Comparison of ENCODE assay signal across 8 cellular contexts in genomic region chr20:44210422-44211176, GRCh38. TPM values are rescaled to one million over a fixed set of nuclear protein-coding genes. Genes with fewer than 3 reads are reported as not detected.
DNase-seq lines count a peak whose midpoint lies in the region; ATAC-seq, FAIRE-seq and TF ChIP-seq lines count a peak whose summit lies in the region.

Gene OSER1, minus strand, starts transcription at chr20:44210771. Its CDS starts 3,814 bp downstream, at chr20:44206957.

- H3K23ac ChIP-seq in H1 (ENCODE audit: insufficient read length) (no peak within 1 kb of the TSS), mesendoderm (ENCODE audit: low read length) (no peak within 1 kb of the TSS)

- TF ChIP-seq RAD21 in H1 (IDR thresholded peaks at IDR 0.05 in 1 of 2, conservative IDR thresholded peaks at IDR 0.05 in 1 of 2; ENCODE audit: low read depth in 2 of 2, low read length in 2 of 2): no peak

- H3K79me1 ChIP-seq in H1 (ENCODE audit: low read depth, low read length) (peaks cover 5% of the 10 kb centered on the region), mesendoderm (ENCODE audit: low read length) (peaks cover 7% of the 10 kb centered on the region)

- H2BK12ac ChIP-seq in H1 (ENCODE audit: low read depth, low read length): peak within 1 kb of the TSS; percentile 69; the same call in 1 of the 2 replicates

- no peaks in the 10 kb centered on the region for H3K27me3 ChIP-seq in H1 (replicated peaks in 1 of 4; ENCODE audit: control insufficient read depth in 3 of 4, extremely low read depth in 1 of 4, insufficient read depth in 3 of 4, low read length in 3 of 4)
- H3K27me3 ChIP-seq in mesendoderm (ENCODE audit: insufficient read depth, low read length, poor library complexity): no peaks in the 10 kb centered on the region

- peak; percentile 65 for ATAC-seq in GM21367 (IDR thresholded peaks at IDR 0.05; ENCODE audit: unreplicated experiment)

- no peak within 1 kb of the TSS for H3K14ac ChIP-seq in H1 (ENCODE audit: insufficient read length)

- CTCF ChIA-PET in H1 (lab: Charles Lee; ENCODE audit: partially characterized antibody): interaction anchor here (0.6 to 1.2 kb wide), 4 partner anchors 13 to 135 kb away, joined by 3 to 6 read pairs (median 4); no protein-coding TSS in a partner anchor

- H3K4me2 ChIP-seq in H1 (ENCODE audit: insufficient read depth in 1 of 2, low read depth in 2 of 2, low read length in 2 of 2) (peak within 1 kb of the TSS; percentile 88 to 95), mesendoderm (ENCODE audit: low read length) (peak within 1 kb of the TSS; percentile 97)

- DNase-seq in COLO829 (ENCODE audit: low spot score) (peak; percentile 99), HTR-8/SVneo (ENCODE audit: insufficient read length, low spot score) (peak; percentile 100), NOMO-1 treated with dmso at 0.1 percent for 144 hours (lab: John Stamatoyannopoulos, UW; ENCODE audit: unreplicated experiment) (peak; percentile 98), H1 (ENCODE audit: low read depth in 1 of 2, low spot score in 2 of 2) (peak; percentile 94 to 98), mesendoderm (peak; percentile 99)
- DNase-seq in activated CD8-positive, alpha-beta memory T cell treated with anti-CD3 and anti-CD28 coated beads for 48 hours (ENCODE audit: low read depth in 2 of 3, low spot score in 2 of 3): peak; percentile 93 to 97 (median 95)
- peak; percentile 95 for DNase-seq in stimulated activated CD8-positive, alpha-beta memory T cell treated with anti-CD3 and anti-CD28 coated beads, Interleukin-15, amount 100 ng/mL, for 1 hour (ENCODE audit: low read depth)

- H3K79me2 ChIP-seq in H1 (ENCODE audit: control insufficient read depth in 1 of 2, insufficient read depth in 2 of 2, low read length in 2 of 2) (peaks cover 11 to 51% of the 10 kb centered on the region in 2 experiments), mesendoderm (ENCODE audit: control insufficient read depth, insufficient read depth, low read length) (peaks cover 28% of the 10 kb centered on the region)

- H3K4me1 ChIP-seq in H1 (replicated peaks in 1 of 4; ENCODE audit: control insufficient read depth in 3 of 4, insufficient read depth in 4 of 4, low read length in 3 of 4) (peaks cover 1 to 6% (median 5%) of the 10 kb centered on the region in 4 experiments), mesendoderm (ENCODE audit: control insufficient read depth, low read depth, low read length) (peaks cover 7% of the 10 kb centered on the region)

- TF ChIP-seq POLR2A in H1 (IDR thresholded peaks at IDR 0.05; ENCODE audit: control extremely low read depth in 1 of 2, low read depth in 2 of 2, low read length in 2 of 2): peak; percentile 92 to 93

- H3K27ac ChIP-seq in H1 (ENCODE audit: low read depth, low read length) (peak within 1 kb of the TSS; percentile 91), mesendoderm (ENCODE audit: low read depth, low read length) (peak within 1 kb of the TSS; percentile 91)

- H4K8ac ChIP-seq in H1 (ENCODE audit: extremely low read depth, insufficient read depth, low read length) (peak within 1 kb of the TSS; percentile 96), mesendoderm (ENCODE audit: low read depth, low read length) (no peak within 1 kb of the TSS)

- H3K18ac ChIP-seq in H1 (ENCODE audit: extremely low read depth, low read length) (peak within 1 kb of the TSS; percentile 27), mesendoderm (ENCODE audit: low read length) (peak within 1 kb of the TSS; percentile 71)

- TF ChIP-seq EP300 in H1 (IDR thresholded peaks at IDR 0.05; ENCODE audit: borderline replicate concordance in 1 of 2, low read depth in 2 of 2, low read length in 2 of 2): peak in 1 of 2 experiments; percentile 57; a peak in 1 of 3 replicates

- no peak within 1 kb of the TSS for H2BK20ac ChIP-seq in H1 (ENCODE audit: low read length)

- WGBS in H1 (ENCODE audit: extremely low coverage in 1 of 2, insufficient coverage in 1 of 2, insufficient read length in 1 of 2, insufficient replicate concordance in 2 of 2, low coverage in 1 of 2, low lambda C conversion rate in 2 of 2, missing lambda C conversion rate in 1 of 2), 2 experiments: 1% methylated on average over 31 of the region's 78 CpGs; no CpG with 5 or more reads in 1 of the 2 experiments
- no CpG with 5 or more reads among the region's 78 CpGs for WGBS in mesendoderm (ENCODE audit: extremely low coverage, insufficient coverage, low lambda C conversion rate)

- H2AFZ ChIP-seq in H1 (ENCODE audit: low read length): peak within 1 kb of the TSS; percentile 2; the same call in 1 of the 2 replicates

- H2AK5ac ChIP-seq in H1 (ENCODE audit: low read depth, low read length) (peak within 1 kb of the TSS; percentile 26), mesendoderm (ENCODE audit: low read length) (no peak within 1 kb of the TSS)

- H3K4me3 ChIP-seq in H1 (ENCODE audit: extremely low read depth in 1 of 4, insufficient read depth in 2 of 4, low read depth in 3 of 4, low read length in 4 of 4) (peak within 1 kb of the TSS; percentile 87 to 99 (median 97)), mesendoderm (ENCODE audit: low read length) (peak within 1 kb of the TSS; percentile 97)

- peaks cover 8% of the 10 kb centered on the region for H3K23me2 ChIP-seq in H1 (ENCODE audit: low read depth, low read length)

- FAIRE-seq in HTR-8/SVneo (lab: Jason Lieb, UNC): peak; percentile 100
- FAIRE-seq in H1 (lab: Jason Lieb, UNC): no peak

- H4K91ac ChIP-seq in H1 (replicated peaks; ENCODE audit: insufficient read length, low read length): peak within 1 kb of the TSS; percentile 89

- POLR2A ChIA-PET in H1 (lab: Charles Lee; ENCODE audit: partially characterized antibody): interaction anchor here (0.8 to 1.1 kb wide), 10 partner anchors 8 to 117 kb away, joined by 3 to 7 read pairs (median 3); partner anchors contain the start of genes GDAP1L1 and JPH2

- H2BK120ac ChIP-seq in H1 (replicated peaks; ENCODE audit: low read depth, low read length): no peak within 1 kb of the TSS
- no peak within 1 kb of the TSS for H2BK120ac ChIP-seq in mesendoderm (ENCODE audit: low read depth, low read length)

- no peak for TF ChIP-seq CTCF in H1 (IDR thresholded peaks at IDR 0.05; ENCODE audit: control extremely low read depth in 1 of 3, insufficient read depth in 1 of 3, low read depth in 1 of 3, low read length in 3 of 3)

- H3K9me3 ChIP-seq in H1 (ENCODE audit: insufficient read depth in 2 of 2, low read depth in 1 of 2, low read length in 1 of 2): no peaks in the 10 kb centered on the region

- H3K4ac ChIP-seq in H1 (replicated peaks; ENCODE audit: insufficient read length, low read depth, low read length) (peak within 1 kb of the TSS; percentile 57), mesendoderm (ENCODE audit: low read depth, low read length) (peak within 1 kb of the TSS; percentile 67)

- peak within 1 kb of the TSS; percentile 62 for H3K56ac ChIP-seq in H1 (replicated peaks; ENCODE audit: insufficient read length, low read depth, low read length)
- H3K56ac ChIP-seq in mesendoderm (ENCODE audit: low read length): peak within 1 kb of the TSS; percentile 97

- H2BK5ac ChIP-seq in H1 (ENCODE audit: low read depth, low read length) (peak within 1 kb of the TSS; percentile 86), mesendoderm (ENCODE audit: low read length) (peak within 1 kb of the TSS; percentile 33)

- 0 out of 2 replicates have a peak within 1 kb of the TSS, but pooled peaks have one; percentile 22 for H2BK15ac ChIP-seq in H1 (ENCODE audit: low read length)
- H2BK15ac ChIP-seq in mesendoderm (replicated peaks; ENCODE audit: low read depth): no peak within 1 kb of the TSS

- H4K20me1 ChIP-seq in H1 (replicated peaks in 1 of 2; ENCODE audit: control insufficient read depth in 1 of 2, insufficient read depth in 2 of 2, low read length in 2 of 2): peaks cover 4 to 6% of the 10 kb centered on the region in 2 experiments

- H3K36me3 ChIP-seq in H1 (ENCODE audit: control insufficient read depth in 2 of 4, insufficient read depth in 4 of 4, low read length in 3 of 4) (peaks cover 0 to 8% (median 6%) of the 10 kb centered on the region in 4 experiments; a peak in 1 of 8 replicates), mesendoderm (ENCODE audit: control insufficient read depth, insufficient read depth, low read length) (no peaks in the 10 kb centered on the region)

- H3K9ac ChIP-seq in H1 (replicated peaks in 1 of 4; ENCODE audit: extremely low read depth in 1 of 4, low read depth in 3 of 4, low read length in 3 of 4): peak within 1 kb of the TSS; percentile 92 to 97 (median 94)
- H3K9ac ChIP-seq in mesendoderm (ENCODE audit: low read length): peak within 1 kb of the TSS; percentile 93

- H4K5ac ChIP-seq in H1 (ENCODE audit: insufficient read length, low read depth, low read length): peak within 1 kb of the TSS; percentile 81
- H4K5ac ChIP-seq in mesendoderm (ENCODE audit: low read length): no peak within 1 kb of the TSS

TF ChIP-seq in H1, 55 proteins besides CTCF, POLR2A, EP300 and RAD21 (continues in another document):
- TF ChIP-seq BCL11A (IDR thresholded peaks at IDR 0.05; ENCODE audit: low read depth in 2 of 2, low read length in 2 of 2): no peak
- TF ChIP-seq CHD1 (IDR thresholded peaks at IDR 0.05; ENCODE audit: low read depth, low read length): no peak
- TF ChIP-seq YY1 (IDR thresholded peaks at IDR 0.05; ENCODE audit: low read depth, low read length): no peak
- TF ChIP-seq PHF8 (conservative IDR thresholded peaks at IDR 0.05; ENCODE audit: low read depth, low read length): peak; percentile 77
- peak; percentile 66 for TF ChIP-seq TAF7 (optimal IDR thresholded peaks at IDR 0.05; ENCODE audit: borderline replicate concordance, low read depth, low read length)
- TF ChIP-seq RFX5 (IDR thresholded peaks at IDR 0.05; ENCODE audit: borderline replicate concordance, low read depth, low read length): no peak
- TF ChIP-seq FOSL1 (IDR thresholded peaks at IDR 0.05; ENCODE audit: insufficient read depth, low read depth, low read length): no peak
- no peak for TF ChIP-seq ASH2L (IDR thresholded peaks at IDR 0.05; ENCODE audit: low read length)
- no peak for TF ChIP-seq SIRT6 (IDR thresholded peaks at IDR 0.05; ENCODE audit: low read length)
- no peak for TF ChIP-seq GABPA (IDR thresholded peaks at IDR 0.05; ENCODE audit: borderline replicate concordance, insufficient read depth, low read length)
- peak; percentile 10; the same call in 1 of the 2 replicates for TF ChIP-seq GTF2F1 (IDR thresholded peaks at IDR 0.05; ENCODE audit: borderline replicate concordance, low read depth, low read length)
- TF ChIP-seq NRF1 (IDR thresholded peaks at IDR 0.05; ENCODE audit: low read depth, low read length): peak; percentile 83

RNA-seq across cellular contexts. Expression of gene OSER1, which starts in this region (rescaled TPM):
- 31.6 and 31.8 TPM in 2 replicates for total RNA-seq in H1 (2021; fragmentation: NEBNext Ultra II Directional; extraction: Animal tissue kit (Norgen Biotek cat#: 25700))
- polyA plus RNA-seq in H1 (2011; rRNA removed): 13.9 and 24.5 TPM in 2 replicates
- polyA plus RNA-seq in H1 (2011; cell fraction: cytosol; rRNA removed): 24.7 TPM
- 18.7 TPM for polyA plus RNA-seq in H1 (2011; cell fraction: nucleus; rRNA removed)
- polyA plus RNA-seq in H1 (2012, experiment 1 of 2): 25.9 to 30.5 TPM (median 28.5 TPM) in 4 replicates
- 12.5 TPM for polyA plus RNA-seq in H1 (2012, experiment 2 of 2)
- 19.9 TPM for polyA plus RNA-seq in H1 (2013, experiment 1 of 2)
- 18.5 TPM for polyA plus RNA-seq in H1 (2013, experiment 2 of 2)
- 45.8 and 49.1 TPM in 2 replicates for polyA minus RNA-seq in H1 (2011; rRNA and poly(A)+ RNA removed)
- polyA minus RNA-seq in H1 (2011; cell fraction: cytosol; rRNA and poly(A)+ RNA removed): 18.6 TPM
- polyA minus RNA-seq in H1 (2011; cell fraction: nucleus; rRNA and poly(A)+ RNA removed): 16.0 TPM
- 27.3 TPM for polyA plus RNA-seq in mesendoderm (2013, experiment 1 of 2)
- polyA plus RNA-seq in mesendoderm (2013, experiment 2 of 2): 27.4 TPM

Comparison
In these comparisons a context has a peak if more than half of its experiments do, and no peak if none do; other contexts are left out.
1. Peak in every context shown above with its lines: DNase-seq, ATAC-seq, H3K4me3 ChIP-seq and H3K27ac ChIP-seq.